In the genomic region with DNA sequence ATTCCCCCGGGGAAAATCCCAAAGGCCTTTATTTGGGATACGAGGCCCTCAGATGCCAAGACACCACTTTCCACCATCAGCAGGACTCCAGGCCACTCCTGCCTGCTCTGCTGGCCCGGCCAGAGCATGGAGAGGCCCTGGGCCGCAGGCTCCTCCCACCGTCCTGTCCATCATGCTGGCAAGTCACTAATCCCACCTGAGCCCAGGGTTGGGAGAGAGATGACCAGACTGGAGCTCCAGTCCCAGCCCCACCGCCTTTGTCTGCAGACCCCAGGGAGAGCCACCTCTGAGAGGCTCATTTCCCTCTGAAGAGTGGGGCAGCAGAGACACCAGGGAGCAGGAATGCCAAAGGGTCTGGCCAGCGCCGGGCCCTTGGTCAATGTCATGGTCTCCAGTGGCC, we compare ENCODE assay signal across 18 cellular contexts. TPM values are rescaled to one million over a fixed set of nuclear protein-coding genes. Genes with fewer than 3 reads are reported as not detected.
"Had no signal": no experiment of that assay in that cellular context is flagged by ENCODE, and none has a peak within 500 bp of the region (broad histone marks: within the 10 kb centered on the region; RNA-seq: fewer than 3 reads in every experiment).

No MANE protein-coding gene starts in this region.

- H3K4me3 ChIP-seq: esophagus muscularis mucosa, heart right ventricle, left ventricle myocardium inferior, psoas muscle, smooth muscle cell, stomach, testis, upper lobe of left lung had no signal

- H3K9me3 ChIP-seq: esophagus muscularis mucosa, heart right ventricle, left ventricle myocardium inferior, psoas muscle, testis, upper lobe of left lung had no signal

- ATAC-seq: heart right ventricle, psoas muscle, right cardiac atrium had no signal

- DNase-seq: activated CD4-positive, alpha-beta T cell treated with anti-CD3 and anti-CD28 coated beads, Interleukin-2, amount 50 U/mL, for 48 hours; activated gamma-delta T cell; effector CD4-positive, alpha-beta T cell; heart right ventricle; immature natural killer cell; kidney glomerular epithelial cell; left ventricle myocardium inferior; mammary epithelial cell; nephron progenitor cell; psoas muscle; right cardiac atrium; stimulated activated CD4-positive, alpha-beta T cell treated with anti-CD3 and anti-CD28 coated beads, Interleukin-4, amount 100 ng/mL, for 1 hour; testis had no signal

- H3K36me3 ChIP-seq: esophagus muscularis mucosa, heart right ventricle, left ventricle myocardium inferior, stomach, upper lobe of left lung had no signal

- H3K27me3 ChIP-seq: testis had no signal

- H3K27ac ChIP-seq: esophagus muscularis mucosa, heart right ventricle, left ventricle myocardium inferior, psoas muscle, stomach, testis, upper lobe of left lung, VCaP had no signal

- H3K4me2 ChIP-seq: smooth muscle cell had no signal

RNA-seq across cellular contexts. Expression of a gene that starts 4.6 kb away (rescaled TPM):
- total RNA-seq: stomach had no signal
